In genomic region chr15:71888797-71889196, GRCh38 we compare ENCODE assay signal across 24 cellular contexts.
DNase-seq lines count a peak whose midpoint lies in the region; ATAC-seq and TF ChIP-seq lines count a peak whose summit lies in the region.
"Had no signal": no experiment of that assay in that cellular context is flagged by ENCODE, and none has a peak within 500 bp of the region (broad histone marks: within the 10 kb centered on the region; RNA-seq: fewer than 3 reads in every experiment).

No MANE protein-coding gene starts in this region.

- no peaks in the 10 kb centered on the region for H3K27me3 ChIP-seq in GM06990 (replicated peaks; ENCODE audit: control insufficient read depth, insufficient read depth, low read length)
- no peaks in the 10 kb centered on the region for H3K27me3 ChIP-seq in OCI-LY3 (ENCODE audit: low read depth, low read length)
- no peaks in the 10 kb centered on the region for H3K27me3 ChIP-seq in vagina
- no peaks in the 10 kb centered on the region for H3K27me3 ChIP-seq in BE2C
- H3K27me3 ChIP-seq: MG63, pancreas had no signal

- TF ChIP-seq POLR2A in vagina (IDR thresholded peaks at IDR 0.05), result no peak

- H3K4me3 ChIP-seq in GM06990 (replicated peaks; ENCODE audit: low read depth, low read length) (no peak overlapping the region), OCI-LY3 (ENCODE audit: low read length) (no peak overlapping the region), vagina (no peak overlapping the region), BE2C (ENCODE audit: low read depth, low read length) (no peak overlapping the region)
- H3K4me3 ChIP-seq: GM23338, left ventricle myocardium inferior, MG63, pancreas, SK-N-MC had no signal

- DNase-seq in GM06990 (ENCODE audit: extremely low read depth, insufficient read length), result peak; percentile 56
- DNase-seq in vagina (ENCODE audit: extremely low spot score in 2 of 2), result no peak
- no peak for DNase-seq in NCI-H1105 (lab: John Stamatoyannopoulos, UW)
- DNase-seq in stimulated activated CD4-positive, alpha-beta T cell treated with anti-CD3 and anti-CD28 coated beads, Interleukin-4, amount 100 ng/mL, for 4 hours, result no peak
- DNase-seq in BE2C, result no peak
- DNase-seq: 8988T; activated CD4-positive, alpha-beta T cell treated with anti-CD3 and anti-CD28 coated beads, Interleukin-2, amount 50 U/mL, for 4 hours; activated CD8-positive, alpha-beta memory T cell treated with anti-CD3 and anti-CD28 coated beads, Interleukin-2, amount 50 U/mL, for 48 hours; activated naive CD8-positive, alpha-beta T cell treated with anti-CD3 and anti-CD28 coated beads, Interleukin-2, amount 10 ng/mL, durations not matched to agents 7 days and 5 days; CD8-positive, alpha-beta memory T cell; DMS153; left ventricle myocardium inferior; MG63; NCI-H1930; NCI-H446 treated with DMSO at 0.1 percent for 48 hours; pancreas; right cardiac atrium; trophoblast cell; WERI-Rb-1 had no signal

- H3K4me1 ChIP-seq in OCI-LY3 (ENCODE audit: low read length), result peaks cover 80% of the 10 kb centered on the region
- no peaks in the 10 kb centered on the region for H3K4me1 ChIP-seq in vagina
- H3K4me1 ChIP-seq in BE2C, result peaks cover 14% of the 10 kb centered on the region
- H3K4me1 ChIP-seq: pancreas had no signal

- intact Hi-C loops in vagina (cut with DNase I), result no loop called here

- H3K9me3 ChIP-seq in OCI-LY3 (ENCODE audit: insufficient read depth, low read length), result no peaks in the 10 kb centered on the region
- H3K9me3 ChIP-seq in vagina, result no peaks in the 10 kb centered on the region
- H3K9me3 ChIP-seq in BE2C, result no peaks in the 10 kb centered on the region
- H3K9me3 ChIP-seq: left ventricle myocardium inferior, MG63, pancreas had no signal

- ATAC-seq in GM18909 (IDR thresholded peaks at IDR 0.05; ENCODE audit: poor library complexity, unreplicated experiment) (peak; percentile 52), HG02623 (IDR thresholded peaks at IDR 0.05; ENCODE audit: unreplicated experiment) (peak; percentile 45)
- ATAC-seq: GM23338, pancreas, right cardiac atrium had no signal

- no peak overlapping the region for H2AFZ ChIP-seq in OCI-LY3 (ENCODE audit: low read depth, low read length)
- H2AFZ ChIP-seq: GM23338 had no signal

- peak overlapping the region; percentile 34; the same call in 1 of the 2 replicates for H3K9ac ChIP-seq in OCI-LY3 (ENCODE audit: low read length)

- peak overlapping the region; percentile 93 for H3K27ac ChIP-seq in OCI-LY3 (ENCODE audit: low read length)
- no peak overlapping the region for H3K27ac ChIP-seq in vagina
- H3K27ac ChIP-seq: left ventricle myocardium inferior, pancreas, SK-N-MC, WERI-Rb-1 had no signal

- no peaks in the 10 kb centered on the region for H3K36me3 ChIP-seq in GM06990 (ENCODE audit: control insufficient read depth, insufficient read depth, low read length)
- H3K36me3 ChIP-seq in OCI-LY3 (replicated peaks; ENCODE audit: low read depth, low read length), result peaks cover 30% of the 10 kb centered on the region
- H3K36me3 ChIP-seq in vagina, result peaks cover 0 to 45% of the 10 kb centered on the region in 2 donors
- H3K36me3 ChIP-seq in BE2C, result peaks cover 9% of the 10 kb centered on the region

- no peaks in the 10 kb centered on the region for H3K79me2 ChIP-seq in OCI-LY3 (ENCODE audit: low read length)

- TF ChIP-seq CTCF in GM06990 (IDR thresholded peaks at IDR 0.05; ENCODE audit: insufficient read depth, low read length, poor library complexity, severe bottlenecking) (no peak), OCI-LY3 (IDR thresholded peaks at IDR 0.05; ENCODE audit: low read depth, low read length) (no peak), vagina (IDR thresholded peaks at IDR 0.05) (no peak), BE2C (IDR thresholded peaks at IDR 0.05; ENCODE audit: low read depth, low read length) (no peak)

- peak overlapping the region; percentile 30 for H3K4me2 ChIP-seq in OCI-LY3 (ENCODE audit: low read length)
- H3K4me2 ChIP-seq: GM23338 had no signal

- H4K20me1 ChIP-seq in OCI-LY3 (ENCODE audit: insufficient read depth, low read length), result no peaks in the 10 kb centered on the region
